Comparison of ENCODE assay signal across 20 cellular contexts in genomic region chr6:124974770-124975377, GRCh38. TPM values are rescaled to one million over a fixed set of nuclear protein-coding genes. Genes with fewer than 3 reads are reported as not detected.
DNase-seq lines count a peak whose midpoint lies in the region; ATAC-seq and TF ChIP-seq lines count a peak whose summit lies in the region.
"Had no signal": no experiment of that assay in that cellular context is flagged by ENCODE, and none has a peak within 500 bp of the region (broad histone marks: within the 10 kb centered on the region; RNA-seq: fewer than 3 reads in every experiment).

No MANE protein-coding gene starts in this region.

- H3K79me2 ChIP-seq in trophoblast cell (ENCODE audit: control insufficient read depth, insufficient read depth, low read length, poor library complexity), result peaks cover 15% of the 10 kb centered on the region

- peak overlapping the region; percentile 46 for H3K4ac ChIP-seq in trophoblast cell (ENCODE audit: low read depth, low read length)

- no peak overlapping the region for H2BK12ac ChIP-seq in trophoblast cell (ENCODE audit: low read length)

- H2AFZ ChIP-seq in trophoblast cell (ENCODE audit: insufficient read depth, low read length, poor library complexity), result no peak overlapping the region
- H2AFZ ChIP-seq: GM23248, PC-9 had no signal

- no peak overlapping the region for H3K4me3 ChIP-seq in RWPE2 (ENCODE audit: severe bottlenecking)
- H3K4me3 ChIP-seq in trophoblast cell (ENCODE audit: low read depth, low read length), result no peak overlapping the region
- H3K4me3 ChIP-seq: A549, GM23248, PC-9, SJSA1 had no signal

- H3K9me3 ChIP-seq in RWPE2 (ENCODE audit: severe bottlenecking) (no peaks in the 10 kb centered on the region), trophoblast cell (ENCODE audit: insufficient read depth, low read depth, low read length) (peaks cover 6% of the 10 kb centered on the region)
- H3K9me3 ChIP-seq: A549, SJSA1 had no signal

- no peak overlapping the region for H2AK5ac ChIP-seq in trophoblast cell (ENCODE audit: low read length)

- H3K36me3 ChIP-seq in RWPE2 (ENCODE audit: low read depth), result peaks cover 74% of the 10 kb centered on the region
- H3K36me3 ChIP-seq in trophoblast cell (ENCODE audit: control insufficient read depth in 1 of 2, insufficient read depth in 2 of 2, low read length in 2 of 2), result peaks cover 15 to 23% of the 10 kb centered on the region in 2 experiments

- H3K9ac ChIP-seq in trophoblast cell (ENCODE audit: low read length), result no peak overlapping the region
- H3K9ac ChIP-seq: GM23248, KMS-11 had no signal

- no peak overlapping the region for H3K4me2 ChIP-seq in trophoblast cell (ENCODE audit: low read length)
- H3K4me2 ChIP-seq: A549, KMS-11, PC-9 had no signal

- WGBS in trophoblast cell (ENCODE audit: extremely low coverage, insufficient coverage, insufficient read length), result no CpG with 5 or more reads among the region's 6 CpGs

- H3K27me3 ChIP-seq in RWPE2 (ENCODE audit: insufficient read depth, poor library complexity, severe bottlenecking), result no peaks in the 10 kb centered on the region
- no peaks in the 10 kb centered on the region for H3K27me3 ChIP-seq in trophoblast cell (ENCODE audit: insufficient read depth, low read length)
- H3K27me3 ChIP-seq: SJSA1 had no signal

- DNase-seq in NCI-H2227 (lab: John Stamatoyannopoulos, UW; ENCODE audit: unreplicated experiment) (peak; percentile 3), NCI-H2227 treated with DMSO at 0.1 percent for 48 hours (lab: John Stamatoyannopoulos, UW) (no peak), NCI-H146 treated with DMSO at 0.1 percent for 48 hours (lab: John Stamatoyannopoulos, UW; ENCODE audit: unreplicated experiment) (peak; percentile 100), RWPE2 (ENCODE audit: low spot score) (no peak), trophoblast cell (peak in 1 of 2 donors; percentile 17), mucosa of gallbladder (ENCODE audit: low spot score) (no peak), DMS 273 treated with DMSO at 0.1 percent for 48 hours (lab: John Stamatoyannopoulos, UW) (no peak)
- DNase-seq: C1 segment of cervical spinal cord, DMS79, GM23248, HCEC 1CT, NCI-H1048, NCI-H1930, NCI-H226, NCI-H524 treated with DMSO at 0.1 percent for 48 hours, PC-9 had no signal

- H3K79me1 ChIP-seq in trophoblast cell (ENCODE audit: low read length), result peaks cover 3% of the 10 kb centered on the region

- no peak overlapping the region for H2BK5ac ChIP-seq in trophoblast cell (ENCODE audit: low read depth, low read length, poor library complexity)

- H3K14ac ChIP-seq in trophoblast cell (ENCODE audit: low read length), result no peak overlapping the region

- no peak overlapping the region for H4K8ac ChIP-seq in trophoblast cell (ENCODE audit: low read depth, low read length)

- H4K12ac ChIP-seq in trophoblast cell (ENCODE audit: low read depth, low read length), result no peak overlapping the region

- no peak overlapping the region for H4K91ac ChIP-seq in trophoblast cell (ENCODE audit: low read depth, low read length)

- ATAC-seq in RWPE2 (ENCODE audit: low read depth), result no peak
- ATAC-seq in GM19328 (IDR thresholded peaks at IDR 0.05; ENCODE audit: unreplicated experiment), result no peak
- ATAC-seq: A549 had no signal

- peak overlapping the region; percentile 73 for H3K27ac ChIP-seq in RWPE2 (ENCODE audit: poor library complexity, severe bottlenecking)
- no peak overlapping the region for H3K27ac ChIP-seq in trophoblast cell (ENCODE audit: low read depth, low read length)
- H3K27ac ChIP-seq: A549, GM23248, KMS-11, PC-9, SJSA1 had no signal

- H3K18ac ChIP-seq in trophoblast cell (ENCODE audit: low read length), result no peak overlapping the region

- no peak overlapping the region for H3K23ac ChIP-seq in trophoblast cell (ENCODE audit: low read length)

- no peak overlapping the region for H2BK120ac ChIP-seq in trophoblast cell (ENCODE audit: insufficient read depth, low read length, poor library complexity)

- H3K4me1 ChIP-seq in RWPE2 (ENCODE audit: insufficient read depth, poor library complexity, severe bottlenecking) (peaks cover 22% of the 10 kb centered on the region), trophoblast cell (ENCODE audit: control insufficient read depth in 1 of 2, insufficient read depth in 2 of 2, low read length in 2 of 2) (peaks cover 11 to 19% of the 10 kb centered on the region in 2 experiments)

- no peak for TF ChIP-seq CTCF in RWPE2 (IDR thresholded peaks at IDR 0.05; ENCODE audit: poor library complexity, severe bottlenecking)

RNA-seq across cellular contexts. Expression of gene RNF217, which starts 12.6 kb away (rescaled TPM):
- 43.5 and 44.6 TPM in 2 replicates for polyA plus RNA-seq in trophoblast cell (2013)
- 32.1 TPM for total RNA-seq in mucosa of gallbladder

Comparison
In these comparisons a context has a peak if more than half of its experiments do, and no peak if none do; other contexts are left out.
1. DNase-seq: peak in NCI-H2227 (single experiment) and NCI-H146 treated with DMSO at 0.1 percent for 48 hours (single experiment); none in NCI-H2227 treated with DMSO at 0.1 percent for 48 hours (single experiment), RWPE2 (single experiment), mucosa of gallbladder (single experiment) and DMS 273 treated with DMSO at 0.1 percent for 48 hours (single experiment).